28 cellular contexts compared by ENCODE assay signal in genomic region chr2:216810399-216811160, GRCh38. TPM values are rescaled to one million over a fixed set of nuclear protein-coding genes. Genes with fewer than 3 reads are reported as not detected.
DNase-seq lines count a peak whose midpoint lies in the region; ATAC-seq, FAIRE-seq and TF ChIP-seq lines count a peak whose summit lies in the region.
"Had no signal": no experiment of that assay in that cellular context is flagged by ENCODE, and none has a peak within 500 bp of the region (broad histone marks: within the 10 kb centered on the region; RNA-seq: fewer than 3 reads in every experiment).

No MANE protein-coding gene starts in this region.

- no peak overlapping the region for H2BK15ac ChIP-seq in H1 (ENCODE audit: low read length)

- H3K4me3 Mint-ChIP-seq in neural progenitor cell, result no peak overlapping the region
- H3K4me3 Mint-ChIP-seq: CD8-positive, alpha-beta T cell had no signal

- no peak for FAIRE-seq in H1 (lab: Jason Lieb, UNC)
- FAIRE-seq: A204.1, RCC 7860 had no signal

- peak; percentile 49; the same call in 1 of the 3 replicates for ATAC-seq in DND-41 (ENCODE audit: insufficient read depth, low read depth)
- no peak for ATAC-seq in GM21381 (IDR thresholded peaks at IDR 0.05; ENCODE audit: unreplicated experiment)
- no peak for ATAC-seq in left colon
- ATAC-seq: CD8-positive, alpha-beta T cell; HCT116 had no signal

- H3K9ac ChIP-seq in DND-41 (ENCODE audit: low read depth, low read length), result no peak overlapping the region
- H3K9ac ChIP-seq in H1 (replicated peaks in 1 of 4; ENCODE audit: extremely low read depth in 1 of 4, low read depth in 3 of 4, low read length in 3 of 4), result no peak overlapping the region; a peak in 1 of 7 replicates
- H3K9ac ChIP-seq in neural progenitor cell, result no peak overlapping the region
- H3K9ac ChIP-seq in skeletal muscle tissue (ENCODE audit: low read depth in 1 of 3, low read length in 3 of 3), result peak overlapping the region; percentile 69 to 83 (median 71)
- H3K9ac ChIP-seq: SK-N-SH had no signal

- no peak overlapping the region for H4K5ac ChIP-seq in H1 (ENCODE audit: insufficient read length, low read depth, low read length)

- no peak overlapping the region for H3K56ac ChIP-seq in H1 (replicated peaks; ENCODE audit: insufficient read length, low read depth, low read length)

- H2BK120ac ChIP-seq in H1 (replicated peaks; ENCODE audit: low read depth, low read length), result no peak overlapping the region

- no peak for TF ChIP-seq RAD21 in H1 (IDR thresholded peaks at IDR 0.05 in 1 of 2, conservative IDR thresholded peaks at IDR 0.05 in 1 of 2; ENCODE audit: low read depth in 2 of 2, low read length in 2 of 2)

- H3K79me2 ChIP-seq in DND-41 (ENCODE audit: insufficient read depth, low read length), result no peaks in the 10 kb centered on the region
- no peaks in the 10 kb centered on the region for H3K79me2 ChIP-seq in H1 (ENCODE audit: control insufficient read depth in 1 of 2, insufficient read depth in 2 of 2, low read length in 2 of 2)
- H3K79me2 ChIP-seq in neural progenitor cell (ENCODE audit: low read depth), result no peaks in the 10 kb centered on the region

- peak overlapping the region; percentile 18; the same call in 1 of the 2 replicates for H4K8ac ChIP-seq in H1 (ENCODE audit: extremely low read depth, insufficient read depth, low read length)

- WGBS in H1 (ENCODE audit: extremely low coverage in 1 of 2, insufficient coverage in 1 of 2, insufficient read length in 1 of 2, insufficient replicate concordance in 2 of 2, low coverage in 1 of 2, low lambda C conversion rate in 2 of 2, missing lambda C conversion rate in 1 of 2), 2 experiments, result 95% methylated on average over 19 of the region's 30 CpGs; no CpG with 5 or more reads in 1 of the 2 experiments

- H2AFZ ChIP-seq in DND-41 (ENCODE audit: low read depth, low read length), result no peak overlapping the region
- no peak overlapping the region; the same call in 1 of the 2 replicates for H2AFZ ChIP-seq in H1 (ENCODE audit: low read length)
- no peak overlapping the region for H2AFZ ChIP-seq in neural progenitor cell (replicated peaks)

- POLR2A ChIA-PET in H1 (lab: Charles Lee; ENCODE audit: partially characterized antibody), result no interaction called here

- H2AK5ac ChIP-seq in H1 (ENCODE audit: low read depth, low read length), result no peak overlapping the region

- no peak overlapping the region for H4K91ac ChIP-seq in H1 (replicated peaks; ENCODE audit: insufficient read length, low read length)

- no peaks in the 10 kb centered on the region for H3K36me3 Mint-ChIP-seq in neural progenitor cell
- H3K36me3 Mint-ChIP-seq: CD8-positive, alpha-beta T cell had no signal

- H3K14ac ChIP-seq in H1 (ENCODE audit: insufficient read length), result no peak overlapping the region

- peaks cover 2% of the 10 kb centered on the region for H3K9me3 Mint-ChIP-seq in neural progenitor cell
- H3K9me3 Mint-ChIP-seq: CD8-positive, alpha-beta T cell had no signal

- H3K4me3 ChIP-seq in DND-41 (ENCODE audit: low read depth in 1 of 2, low read length in 2 of 2) (no peak overlapping the region), H1 (ENCODE audit: extremely low read depth in 1 of 4, insufficient read depth in 2 of 4, low read depth in 3 of 4, low read length in 4 of 4) (no peak overlapping the region), neural progenitor cell (no peak overlapping the region), skeletal muscle tissue (ENCODE audit: low read length in 3 of 3) (peak overlapping the region; percentile 28 to 65 (median 53))

- TF ChIP-seq CTCF in DND-41 (IDR thresholded peaks at IDR 0.05; ENCODE audit: borderline replicate concordance, extremely low read depth, low read length, poor library complexity, severe bottlenecking), result no peak
- no peak for TF ChIP-seq CTCF in H1 (IDR thresholded peaks at IDR 0.05; ENCODE audit: control extremely low read depth in 1 of 3, insufficient read depth in 1 of 3, low read depth in 1 of 3, low read length in 3 of 3)
- TF ChIP-seq CTCF in neural progenitor cell (IDR thresholded peaks at IDR 0.05), result no peak

- H3F3A ChIP-seq in neural progenitor cell (ENCODE audit: low read depth), result no peaks in the 10 kb centered on the region

- H3K9me3 ChIP-seq in DND-41 (ENCODE audit: insufficient read depth, low read length, severe bottlenecking) (no peaks in the 10 kb centered on the region), H1 (ENCODE audit: insufficient read depth in 2 of 2, low read depth in 1 of 2, low read length in 1 of 2) (no peaks in the 10 kb centered on the region), neural progenitor cell (ENCODE audit: low read depth) (no peaks in the 10 kb centered on the region), skeletal muscle tissue (ENCODE audit: control insufficient read depth in 3 of 3, low read length in 3 of 3) (no peaks in the 10 kb centered on the region)
- H3K9me3 ChIP-seq: SK-N-SH had no signal

- intact Hi-C loops in left colon (cut with DNase I, micrococcal nuclease), result no loop called here

- no peak overlapping the region for H3K23ac ChIP-seq in H1 (ENCODE audit: insufficient read length)

- no peaks in the 10 kb centered on the region for H3K79me1 ChIP-seq in H1 (ENCODE audit: low read depth, low read length)

- no peaks in the 10 kb centered on the region for H3K27me3 Mint-ChIP-seq in neural progenitor cell (ENCODE audit: insufficient read depth, low read depth)

- H3K27ac ChIP-seq in DND-41 (ENCODE audit: low read length) (no peak overlapping the region), H1 (ENCODE audit: low read depth, low read length) (no peak overlapping the region), neural progenitor cell (no peak overlapping the region), skeletal muscle tissue (ENCODE audit: low read depth, low read length) (peak overlapping the region; percentile 92)
- H3K27ac ChIP-seq: C4-2B, HL-60 had no signal

- H3K4me1 ChIP-seq in DND-41 (ENCODE audit: insufficient read depth, low read length), result no peaks in the 10 kb centered on the region
- no peaks in the 10 kb centered on the region; a peak in 1 of 7 replicates for H3K4me1 ChIP-seq in H1 (replicated peaks in 1 of 4; ENCODE audit: control insufficient read depth in 3 of 4, insufficient read depth in 4 of 4, low read length in 3 of 4)
- no peaks in the 10 kb centered on the region for H3K4me1 ChIP-seq in neural progenitor cell
- peaks cover 36 to 48% (median 38%) of the 10 kb centered on the region in 3 donors for H3K4me1 ChIP-seq in skeletal muscle tissue (ENCODE audit: control insufficient read depth in 3 of 3, insufficient read depth in 3 of 3, low read length in 3 of 3)

- no peaks in the 10 kb centered on the region for H3K36me3 ChIP-seq in DND-41 (ENCODE audit: insufficient read depth, low read length)
- H3K36me3 ChIP-seq in H1 (ENCODE audit: control insufficient read depth in 2 of 4, insufficient read depth in 4 of 4, low read length in 3 of 4), result no peaks in the 10 kb centered on the region
- no peaks in the 10 kb centered on the region for H3K36me3 ChIP-seq in neural progenitor cell
- no peaks in the 10 kb centered on the region for H3K36me3 ChIP-seq in skeletal muscle tissue (ENCODE audit: control insufficient read depth in 3 of 3, insufficient read depth in 3 of 3, low read length in 3 of 3)

- TF ChIP-seq EP300 in H1 (IDR thresholded peaks at IDR 0.05; ENCODE audit: borderline replicate concordance in 1 of 2, low read depth in 2 of 2, low read length in 2 of 2), result no peak

- peaks cover 8% of the 10 kb centered on the region for H3K23me2 ChIP-seq in H1 (ENCODE audit: low read depth, low read length)

- peak overlapping the region; percentile 35 for H3K27ac Mint-ChIP-seq in neural progenitor cell
- H3K27ac Mint-ChIP-seq: CD8-positive, alpha-beta T cell had no signal

- H3K4me2 ChIP-seq in DND-41 (ENCODE audit: insufficient read depth, low read length) (no peak overlapping the region), H1 (ENCODE audit: insufficient read depth in 1 of 2, low read depth in 2 of 2, low read length in 2 of 2) (no peak overlapping the region), neural progenitor cell (no peak overlapping the region)
- H3K4me2 ChIP-seq: SK-N-SH had no signal

- CTCF ChIA-PET in H1 (lab: Charles Lee; ENCODE audit: partially characterized antibody), result interaction anchor here (0.7 to 2.4 kb wide), 6 partner anchors 18 to 945 kb away, joined by 3 to 8 read pairs (median 3); no protein-coding TSS in a partner anchor

- no peak for TF ChIP-seq POLR2A in H1 (IDR thresholded peaks at IDR 0.05; ENCODE audit: control extremely low read depth in 1 of 2, low read depth in 2 of 2, low read length in 2 of 2)

- H3K4ac ChIP-seq in H1 (replicated peaks; ENCODE audit: insufficient read length, low read depth, low read length), result no peak overlapping the region

- H2BK5ac ChIP-seq in H1 (ENCODE audit: low read depth, low read length), result no peak overlapping the region

- H3K27me3 ChIP-seq in DND-41 (ENCODE audit: insufficient read depth, low read length, poor library complexity) (peaks cover 4% of the 10 kb centered on the region), H1 (replicated peaks in 1 of 4; ENCODE audit: control insufficient read depth in 3 of 4, extremely low read depth in 1 of 4, insufficient read depth in 3 of 4, low read length in 3 of 4) (no peaks in the 10 kb centered on the region), neural progenitor cell (no peaks in the 10 kb centered on the region), skeletal muscle tissue (ENCODE audit: control insufficient read depth in 3 of 3, insufficient read depth in 3 of 3, low read length in 3 of 3) (no peaks in the 10 kb centered on the region)

- H3K4me1 Mint-ChIP-seq in neural progenitor cell, result no peaks in the 10 kb centered on the region

- H2BK20ac ChIP-seq in H1 (ENCODE audit: low read length), result no peak overlapping the region

- H4K20me1 ChIP-seq in DND-41 (ENCODE audit: insufficient read depth, low read length), result no peaks in the 10 kb centered on the region
- H4K20me1 ChIP-seq in H1 (replicated peaks in 1 of 2; ENCODE audit: control insufficient read depth in 1 of 2, insufficient read depth in 2 of 2, low read length in 2 of 2), result peaks cover 0 to 4% of the 10 kb centered on the region in 2 experiments
- no peaks in the 10 kb centered on the region for H4K20me1 ChIP-seq in neural progenitor cell (ENCODE audit: low read depth)

- DNase-seq in DND-41, result no peak
- DNase-seq in H1 (ENCODE audit: low read depth in 1 of 2, low spot score in 2 of 2), result no peak
- DNase-seq in neural progenitor cell (ENCODE audit: low spot score), result no peak
- DNase-seq in COLO829 (ENCODE audit: low spot score), result no peak
- no peak for DNase-seq in left colon
- no peak for DNase-seq in NCI-H510A (lab: John Stamatoyannopoulos, UW)
- DNase-seq: CD8-positive, alpha-beta T cell; DMS79 treated with DMSO at 0.1 percent for 48 hours; GOT3; Karpas-422; NCI-H1092; NCI-H1417 treated with DMSO at 0.1 percent for 48 hours; NCI-H187; NCI-H2081 treated with DMSO at 0.1 percent for 48 hours; NCI-H2171; NCI-H226; NCI-H510A treated with DMSO at 0.1 percent for 48 hours; NCI-H748 treated with DMSO at 0.1 percent for 48 hours; SK-N-SH; SW 1271 had no signal

- H2BK12ac ChIP-seq in H1 (ENCODE audit: low read depth, low read length), result no peak overlapping the region

- no peak overlapping the region for H3K18ac ChIP-seq in H1 (ENCODE audit: extremely low read depth, low read length)

RNA-seq across cellular contexts. Expression of gene TNP1, which starts 49.3 kb away (rescaled TPM):
- not detected in 2 replicates for total RNA-seq in H1 (2021; fragmentation: NEBNext Ultra II Directional; extraction: Animal tissue kit (Norgen Biotek cat#: 25700))
- polyA plus RNA-seq in H1 (2011; rRNA removed), result not detected in 2 replicates
- polyA plus RNA-seq in H1 (2011; cell fraction: cytosol; rRNA removed), result not detected
- polyA plus RNA-seq in H1 (2011; cell fraction: nucleus; rRNA removed), result not detected
- not detected in 4 replicates for polyA plus RNA-seq in H1 (2012, experiment 1 of 2)
- polyA plus RNA-seq in H1 (2012, experiment 2 of 2), result not detected
- polyA plus RNA-seq in H1 (2013, experiment 1 of 2), result not detected
- not detected for polyA plus RNA-seq in H1 (2013, experiment 2 of 2)
- not detected in 2 replicates for polyA minus RNA-seq in H1 (2011; rRNA and poly(A)+ RNA removed)
- polyA minus RNA-seq in H1 (2011; cell fraction: cytosol; rRNA and poly(A)+ RNA removed), result not detected
- polyA minus RNA-seq in H1 (2011; cell fraction: nucleus; rRNA and poly(A)+ RNA removed), result not detected
- total RNA-seq in neural progenitor cell (ENCODE audit: low replicate concordance) (not detected in 2 replicates), skeletal muscle tissue (not detected), left colon (not detected)
- total RNA-seq: CD8-positive, alpha-beta T cell had no signal
- polyA plus RNA-seq: AG04450, SK-N-SH had no signal

Comparison
In these comparisons a context has a peak if more than half of its experiments do, and no peak if none do; other contexts are left out.
1. H3K4me3 ChIP-seq: peak in skeletal muscle tissue (3 of 3); none in DND-41 (0 of 2), H1 (0 of 4) and neural progenitor cell (single experiment).
2. H3K9ac ChIP-seq: peak in skeletal muscle tissue (3 of 3); none in DND-41 (single experiment), H1 (0 of 4) and neural progenitor cell (single experiment).